In the genomic region with DNA sequence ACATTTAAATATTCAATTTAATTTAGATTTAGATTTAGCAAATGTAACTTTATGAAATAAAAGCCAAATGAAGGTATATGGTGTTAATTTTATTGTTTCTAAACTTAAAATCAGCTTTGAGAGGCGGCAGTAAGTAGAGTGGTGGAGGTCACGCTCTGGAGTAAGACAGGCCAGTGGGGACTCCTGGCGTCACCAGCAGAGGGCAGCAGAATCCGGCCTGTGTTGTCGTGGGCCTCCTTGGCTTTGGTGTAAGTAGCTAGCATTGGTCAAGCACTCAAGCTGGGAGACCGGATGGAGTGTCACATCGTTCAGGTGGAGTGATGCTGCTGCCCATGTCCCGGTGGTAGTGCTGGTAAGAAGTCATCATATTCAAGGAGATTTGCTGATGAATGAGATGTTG, we compare ENCODE assay signal across 1 cellular context.
A peak's percentile ranks its signal among the peaks of the same experiment; 100 is the strongest.
TF ChIP-seq lines count a peak whose summit lies in the region.

No MANE protein-coding gene starts in this region.

TF ChIP-seq in K562, 482 proteins besides CTCF, POLR2A, EP300 and RAD21 (continued from another document):
- TF ChIP-seq, protein P1, sequence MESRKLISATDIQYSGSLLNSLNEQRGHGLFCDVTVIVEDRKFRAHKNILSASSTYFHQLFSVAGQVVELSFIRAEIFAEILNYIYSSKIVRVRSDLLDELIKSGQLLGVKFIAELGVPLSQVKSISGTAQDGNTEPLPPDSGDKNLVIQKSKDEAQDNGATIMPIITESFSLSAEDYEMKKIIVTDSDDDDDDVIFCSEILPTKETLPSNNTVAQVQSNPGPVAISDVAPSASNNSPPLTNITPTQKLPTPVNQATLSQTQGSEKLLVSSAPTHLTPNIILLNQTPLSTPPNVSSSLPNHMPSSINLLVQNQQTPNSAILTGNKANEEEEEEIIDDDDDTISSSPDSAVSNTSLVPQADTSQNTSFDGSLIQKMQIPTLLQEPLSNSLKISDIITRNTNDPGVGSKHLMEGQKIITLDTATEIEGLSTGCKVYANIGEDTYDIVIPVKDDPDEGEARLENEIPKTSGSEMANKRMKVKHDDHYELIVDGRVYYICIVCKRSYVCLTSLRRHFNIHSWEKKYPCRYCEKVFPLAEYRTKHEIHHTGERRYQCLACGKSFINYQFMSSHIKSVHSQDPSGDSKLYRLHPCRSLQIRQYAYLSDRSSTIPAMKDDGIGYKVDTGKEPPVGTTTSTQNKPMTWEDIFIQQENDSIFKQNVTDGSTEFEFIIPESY (CRISPR knock-in tag; IDR thresholded peaks at IDR 0.05): peak; percentile 97
- TF ChIP-seq C11orf30 (IDR thresholded peaks at IDR 0.05; ENCODE audit: low read depth): peak; percentile 13; the same call in 1 of the 2 replicates
- TF ChIP-seq CBX3 (IDR thresholded peaks at IDR 0.05; ENCODE audit: borderline replicate concordance in 1 of 2, low read length in 2 of 2): 0 out of 3 replicates have a peak, but pooled peaks of 1 of the 2 experiments have one; percentile 42
- TF ChIP-seq LEF1 (IDR thresholded peaks at IDR 0.05): no peak
- no peak for TF ChIP-seq PTTG1 (tag; IDR thresholded peaks at IDR 0.05; ENCODE audit: low read depth)
- 0 out of 2 replicates have a peak, but pooled peaks have one; percentile 40 for TF ChIP-seq HDGF (IDR thresholded peaks at IDR 0.05)
- TF ChIP-seq, protein P2, sequence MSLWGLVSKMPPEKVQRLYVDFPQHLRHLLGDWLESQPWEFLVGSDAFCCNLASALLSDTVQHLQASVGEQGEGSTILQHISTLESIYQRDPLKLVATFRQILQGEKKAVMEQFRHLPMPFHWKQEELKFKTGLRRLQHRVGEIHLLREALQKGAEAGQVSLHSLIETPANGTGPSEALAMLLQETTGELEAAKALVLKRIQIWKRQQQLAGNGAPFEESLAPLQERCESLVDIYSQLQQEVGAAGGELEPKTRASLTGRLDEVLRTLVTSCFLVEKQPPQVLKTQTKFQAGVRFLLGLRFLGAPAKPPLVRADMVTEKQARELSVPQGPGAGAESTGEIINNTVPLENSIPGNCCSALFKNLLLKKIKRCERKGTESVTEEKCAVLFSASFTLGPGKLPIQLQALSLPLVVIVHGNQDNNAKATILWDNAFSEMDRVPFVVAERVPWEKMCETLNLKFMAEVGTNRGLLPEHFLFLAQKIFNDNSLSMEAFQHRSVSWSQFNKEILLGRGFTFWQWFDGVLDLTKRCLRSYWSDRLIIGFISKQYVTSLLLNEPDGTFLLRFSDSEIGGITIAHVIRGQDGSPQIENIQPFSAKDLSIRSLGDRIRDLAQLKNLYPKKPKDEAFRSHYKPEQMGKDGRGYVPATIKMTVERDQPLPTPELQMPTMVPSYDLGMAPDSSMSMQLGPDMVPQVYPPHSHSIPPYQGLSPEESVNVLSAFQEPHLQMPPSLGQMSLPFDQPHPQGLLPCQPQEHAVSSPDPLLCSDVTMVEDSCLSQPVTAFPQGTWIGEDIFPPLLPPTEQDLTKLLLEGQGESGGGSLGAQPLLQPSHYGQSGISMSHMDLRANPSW (CRISPR knock-in tag; IDR thresholded peaks at IDR 0.05): 0 out of 2 replicates have a peak, but pooled peaks have one; percentile 29
- TF ChIP-seq CREM (IDR thresholded peaks at IDR 0.05; ENCODE audit: low read depth): peak; percentile 36; the same call in 1 of the 2 replicates
